30 cellular contexts compared by ENCODE assay signal in genomic region chr3:137766069-137766960, GRCh38. TPM values are rescaled to one million over a fixed set of nuclear protein-coding genes. Genes with fewer than 3 reads are reported as not detected.
DNase-seq lines count a peak whose midpoint lies in the region; ATAC-seq and TF ChIP-seq lines count a peak whose summit lies in the region.
"Had no signal": no experiment of that assay in that cellular context is flagged by ENCODE, and none has a peak within 500 bp of the region (broad histone marks: within the 10 kb centered on the region; RNA-seq: fewer than 3 reads in every experiment).

No MANE protein-coding gene starts in this region.

- H3K36me3 Mint-ChIP-seq in endodermal cell (ENCODE audit: low read depth) (no peaks in the 10 kb centered on the region), neural progenitor cell (no peaks in the 10 kb centered on the region)
- H3K36me3 Mint-ChIP-seq: CD8-positive, alpha-beta T cell had no signal

- TF ChIP-seq POLR2A in right lobe of liver (IDR thresholded peaks at IDR 0.05): no peak

- H3K27ac Mint-ChIP-seq in endodermal cell: no peak overlapping the region
- H3K27ac Mint-ChIP-seq in neural progenitor cell: no peak overlapping the region
- H3K27ac Mint-ChIP-seq: activated CD8-positive, alpha-beta T cell treated with anti-CD3 and anti-CD28 coated beads, Interleukin-2, amount 10 ng/mL, durations not matched to agents 7 days and 5 days; activated T-helper 2 cell treated with anti-CD3 and anti-CD28 coated beads, Interferon-gamma antibody, Interleukin-2, Interleukin-4, amounts not matched to agents 10 μg/mL and 5 μg/mL and 100 μg/mL, durations not matched to agents 14 hours and 24 hours and 36 hours; CD8-positive, alpha-beta T cell; progenitor cell of endocrine pancreas had no signal

- WGBS in endodermal cell (ENCODE audit: insufficient coverage in 1 of 2, insufficient read length in 1 of 2), 2 experiments: 1 to 2% methylated on average over 10 to 22 of the region's 22 CpGs
- WGBS in right lobe of liver (ENCODE audit: insufficient coverage, low coverage, low lambda C conversion rate, missing lambda C conversion rate): 2% methylated on average over 21 of the region's 22 CpGs

- H3K27me3 ChIP-seq in H7 (ENCODE audit: control insufficient read depth, insufficient read depth, low read length): peaks cover 97% of the 10 kb centered on the region
- peaks cover 100% of the 10 kb centered on the region for H3K27me3 ChIP-seq in endodermal cell (ENCODE audit: control insufficient read depth, insufficient read depth, low read length, poor library complexity, severe bottlenecking)
- peaks cover 100% of the 10 kb centered on the region for H3K27me3 ChIP-seq in neural progenitor cell
- H3K27me3 ChIP-seq in right lobe of liver: peaks cover 26 to 63% of the 10 kb centered on the region in 2 donors

- H3K4me2 ChIP-seq in neural progenitor cell: peak overlapping the region; percentile 78

- H3K9me3 ChIP-seq in ES-I3 (ENCODE audit: control insufficient read depth, insufficient read depth, low read length) (no peaks in the 10 kb centered on the region), endodermal cell (ENCODE audit: control insufficient read depth, low read length) (no peaks in the 10 kb centered on the region), neural progenitor cell (ENCODE audit: low read depth) (no peaks in the 10 kb centered on the region), right lobe of liver (no peaks in the 10 kb centered on the region), mucosa of descending colon (no peaks in the 10 kb centered on the region)
- H3K9me3 ChIP-seq: BE2C, left ventricle myocardium inferior, Peyer's patch, sigmoid colon, tibial artery had no signal

- TF ChIP-seq CTCF in endodermal cell (conservative IDR thresholded peaks at IDR 0.05): no peak
- TF ChIP-seq CTCF in neural progenitor cell (IDR thresholded peaks at IDR 0.05): no peak
- TF ChIP-seq CTCF in right lobe of liver (IDR thresholded peaks at IDR 0.05): no peak
- TF ChIP-seq CTCF in mucosa of descending colon (IDR thresholded peaks at IDR 0.05): no peak

- no peak overlapping the region for H2AFZ ChIP-seq in neural progenitor cell (replicated peaks)
- H2AFZ ChIP-seq: GM23248 had no signal

- ATAC-seq in right lobe of liver: no peak
- no peak for ATAC-seq in GM21737 (IDR thresholded peaks at IDR 0.05; ENCODE audit: unreplicated experiment)
- ATAC-seq in mucosa of descending colon: no peak
- ATAC-seq: activated CD8-positive, alpha-beta T cell treated with anti-CD3 and anti-CD28 coated beads, Interleukin-2, amount 10 ng/mL, durations not matched to agents 7 days and 5 days; CD8-positive, alpha-beta T cell had no signal

- intact Hi-C loops in right lobe of liver (cut with DNase I) (no loop called here), mucosa of descending colon (cut with DNase I, micrococcal nuclease) (no loop called here)

- peak overlapping the region; percentile 13; the same call in 1 of the 2 replicates for H3K4me3 ChIP-seq in H7 (ENCODE audit: insufficient read depth, low read depth, low read length)
- H3K4me3 ChIP-seq in endodermal cell (ENCODE audit: low read length): peak overlapping the region; percentile 69
- H3K4me3 ChIP-seq in neural progenitor cell: peak overlapping the region; percentile 40
- no peak overlapping the region for H3K4me3 ChIP-seq in right lobe of liver
- H3K4me3 ChIP-seq in mucosa of descending colon: no peak overlapping the region
- H3K4me3 ChIP-seq: GM23248, left ventricle myocardium inferior, Peyer's patch, sigmoid colon, tibial artery had no signal

- peaks cover 70% of the 10 kb centered on the region for H3F3A ChIP-seq in neural progenitor cell (ENCODE audit: low read depth)

- H3K79me2 ChIP-seq in neural progenitor cell (ENCODE audit: low read depth): no peaks in the 10 kb centered on the region

- H3K36me3 ChIP-seq in ES-I3 (ENCODE audit: insufficient read depth, low read length) (no peaks in the 10 kb centered on the region), H7 (replicated peaks; ENCODE audit: control insufficient read depth, insufficient read depth, low read length) (no peaks in the 10 kb centered on the region), endodermal cell (ENCODE audit: control insufficient read depth, insufficient read depth, low read length) (no peaks in the 10 kb centered on the region), neural progenitor cell (no peaks in the 10 kb centered on the region), right lobe of liver (no peaks in the 10 kb centered on the region), mucosa of descending colon (ENCODE audit: low read depth) (no peaks in the 10 kb centered on the region)
- H3K36me3 ChIP-seq: BE2C, left ventricle myocardium inferior, Peyer's patch, sigmoid colon, tibial artery had no signal

- no peaks in the 10 kb centered on the region for H3K9me3 Mint-ChIP-seq in endodermal cell
- peaks cover 2% of the 10 kb centered on the region for H3K9me3 Mint-ChIP-seq in neural progenitor cell
- H3K9me3 Mint-ChIP-seq: activated naive CD4-positive, alpha-beta T cell treated with anti-CD3 and anti-CD28 coated beads, Interleukin-2, amount 50 U/mL, for 24 hours; activated T-helper 2 cell treated with anti-CD3 and anti-CD28 coated beads, Interferon-gamma antibody, Interleukin-2, Interleukin-4, amounts not matched to agents 10 μg/mL and 5 μg/mL and 100 μg/mL, durations not matched to agents 14 hours and 24 hours and 36 hours; CD8-positive, alpha-beta T cell had no signal

- H3K4me3 Mint-ChIP-seq in endodermal cell: peak overlapping the region; percentile 17
- peak overlapping the region; percentile 24 for H3K4me3 Mint-ChIP-seq in neural progenitor cell
- H3K4me3 Mint-ChIP-seq: activated CD8-positive, alpha-beta T cell treated with anti-CD3 and anti-CD28 coated beads, Interleukin-2, amount 10 ng/mL, durations not matched to agents 7 days and 5 days; activated naive CD4-positive, alpha-beta T cell treated with anti-CD3 and anti-CD28 coated beads, Interleukin-2, amount 50 U/mL, for 24 hours; CD8-positive, alpha-beta T cell had no signal

- H3K9ac ChIP-seq in ES-I3 (ENCODE audit: low read depth, low read length) (peak overlapping the region; percentile 56), endodermal cell (ENCODE audit: extremely low read depth, low read length, poor library complexity, severe bottlenecking) (no peak overlapping the region), neural progenitor cell (no peak overlapping the region)
- H3K9ac ChIP-seq: GM23248 had no signal

- H3K27me3 Mint-ChIP-seq in endodermal cell (ENCODE audit: insufficient read depth): peaks cover 100% of the 10 kb centered on the region
- H3K27me3 Mint-ChIP-seq in neural progenitor cell (ENCODE audit: insufficient read depth, low read depth): peaks cover 91% of the 10 kb centered on the region

- H4K20me1 ChIP-seq in neural progenitor cell (ENCODE audit: low read depth): peaks cover 99% of the 10 kb centered on the region

- H3K4me1 Mint-ChIP-seq in endodermal cell (peaks cover 62% of the 10 kb centered on the region), neural progenitor cell (peaks cover 51% of the 10 kb centered on the region)

- no peak overlapping the region for H3K27ac ChIP-seq in endodermal cell (ENCODE audit: low read depth, low read length)
- H3K27ac ChIP-seq in neural progenitor cell: no peak overlapping the region
- no peak overlapping the region for H3K27ac ChIP-seq in right lobe of liver
- H3K27ac ChIP-seq: epithelial cell of prostate, GM23248, left ventricle myocardium inferior, Peyer's patch, sigmoid colon, tibial artery had no signal

- DNase-seq in H7 (peak; percentile 48), endodermal cell (peak; percentile 75), neural progenitor cell (ENCODE audit: low spot score) (peak; percentile 82), right lobe of liver (no peak), mucosa of descending colon (no peak)
- DNase-seq: activated CD8-positive, alpha-beta T cell treated with anti-CD3 and anti-CD28 coated beads, Interleukin-2, amount 10 ng/mL, durations not matched to agents 7 days and 5 days; amygdala; BE2C; CD8-positive, alpha-beta T cell; DMS 273 treated with DMSO at 0.1 percent for 48 hours; GM23248; hypothalamus; Karpas-422; left ventricle myocardium inferior; NCI-H1417; NCI-H2029; Peyer's patch; SHP77; sigmoid colon; stimulated activated CD4-positive, alpha-beta T cell treated with anti-CD3 and anti-CD28 coated beads, Interleukin-12 subunit alpha, Interleukin-12 subunit beta, amount 100 ng/mL, for 4 hours; stimulated activated CD4-positive, alpha-beta T cell treated with anti-CD3 and anti-CD28 coated beads, Interleukin-4, amount 100 ng/mL, for 1 hour; tibial artery had no signal

- peaks cover 13% of the 10 kb centered on the region; the same call in 1 of the 2 replicates for H3K4me1 ChIP-seq in ES-I3 (ENCODE audit: insufficient read depth, low read length)
- peaks cover 27% of the 10 kb centered on the region for H3K4me1 ChIP-seq in endodermal cell (ENCODE audit: control insufficient read depth, insufficient read depth, low read length)
- peaks cover 83% of the 10 kb centered on the region for H3K4me1 ChIP-seq in neural progenitor cell
- H3K4me1 ChIP-seq in right lobe of liver: peaks cover 0 to 40% (median 5%) of the 10 kb centered on the region in 4 donors
- H3K4me1 ChIP-seq in mucosa of descending colon (ENCODE audit: low read depth): peaks cover 12% of the 10 kb centered on the region
- H3K4me1 ChIP-seq: BE2C had no signal

RNA-seq across cellular contexts. Expression of gene SOX14, which starts 2.2 kb away (rescaled TPM):
- 0.52 and 1.2 TPM in 2 replicates for total RNA-seq in H7 (2014; rRNA removed; shearing (Covaris generic))
- total RNA-seq in endodermal cell (under 1 TPM in 1 of 2 donors, not detected in 1; 0.13 TPM), neural progenitor cell (ENCODE audit: low replicate concordance) (not detected in 2 replicates), right lobe of liver (not detected), mucosa of descending colon (not detected)
- 0.25 TPM for polyA plus RNA-seq in endodermal cell (2013, experiment 1 of 2)
- 0.12 TPM for polyA plus RNA-seq in endodermal cell (2013, experiment 2 of 2)
- total RNA-seq: activated CD8-positive, alpha-beta T cell treated with anti-CD3 and anti-CD28 coated beads, Interleukin-2, amount 10 ng/mL, durations not matched to agents 7 days and 5 days; activated T-helper 2 cell treated with anti-CD3 and anti-CD28 coated beads, Interferon-gamma antibody, Interleukin-2, Interleukin-4, amounts not matched to agents 10 μg/mL and 5 μg/mL and 100 μg/mL, durations not matched to agents 14 hours and 24 hours and 36 hours; bronchial epithelial cell; CD8-positive, alpha-beta T cell; GM23248; left ventricle myocardium inferior; mesenteric fat pad; Peyer's patch; progenitor cell of endocrine pancreas; sigmoid colon had no signal
- polyA plus RNA-seq: GM23248, sigmoid colon had no signal

Comparison
In these comparisons a context has a peak if more than half of its experiments do, and no peak if none do; other contexts are left out.
1. DNase-seq: peak in H7 (single experiment), endodermal cell (single experiment) and neural progenitor cell (single experiment); none in right lobe of liver (0 of 3) and mucosa of descending colon (0 of 3).
2. H3K4me3 ChIP-seq: peak in H7 (single experiment), endodermal cell (single experiment) and neural progenitor cell (single experiment); none in right lobe of liver (0 of 3) and mucosa of descending colon (single experiment).